5 cellular contexts compared by ENCODE assay signal in genomic region chr12:8235316-8236157, GRCh38. TPM values are rescaled to one million over a fixed set of nuclear protein-coding genes. Genes with fewer than 3 reads are reported as not detected.
"Had no signal": no experiment of that assay in that cellular context is flagged by ENCODE, and none has a peak within 500 bp of the region (broad histone marks: within the 10 kb centered on the region; RNA-seq: fewer than 3 reads in every experiment).

No MANE protein-coding gene starts in this region.

RNA-seq across cellular contexts. Expression of gene FAM90A1, which starts 8.1 kb away (rescaled TPM):
- total RNA-seq: chondrocyte, gastrocnemius medialis, left lobe of liver, mononuclear cell had no signal
- polyA plus RNA-seq: naive thymus-derived CD4-positive, alpha-beta T cell had no signal
